7 cellular contexts compared by ENCODE assay signal in genomic region chr2:181832015-181832414, GRCh38.
"Had no signal": no experiment of that assay in that cellular context is flagged by ENCODE, and none has a peak within 500 bp of the region (broad histone marks: within the 10 kb centered on the region; RNA-seq: fewer than 3 reads in every experiment).

No MANE protein-coding gene starts in this region.

- H3K4me3 ChIP-seq: GM23338 had no signal

- H2AFZ ChIP-seq: GM23338 had no signal

- H3K27ac Mint-ChIP-seq: GM23338, IgD-negative memory B cell had no signal

- H3K27me3 Mint-ChIP-seq: IgD-negative memory B cell had no signal

- ATAC-seq: GM23338 had no signal

- DNase-seq: H9, HCEC 1CT had no signal

- H3K4me3 Mint-ChIP-seq: GM23338, H9, IgD-negative memory B cell had no signal

- FAIRE-seq: H1, H54, HTR-8/SVneo had no signal

- H3K4me1 Mint-ChIP-seq: GM23338, H9 had no signal

- H3K4me2 ChIP-seq: GM23338 had no signal
